14 cellular contexts compared by ENCODE assay signal in genomic region chr1:74199504-74199903, GRCh38. TPM values are rescaled to one million over a fixed set of nuclear protein-coding genes. Genes with fewer than 3 reads are reported as not detected.
DNase-seq lines count a peak whose midpoint lies in the region; ATAC-seq, FAIRE-seq and TF ChIP-seq lines count a peak whose summit lies in the region.
"Had no signal": no experiment of that assay in that cellular context is flagged by ENCODE, and none has a peak within 500 bp of the region (broad histone marks: within the 10 kb centered on the region; RNA-seq: fewer than 3 reads in every experiment).

No MANE protein-coding gene starts in this region.

- H3K4me3 ChIP-seq in GM12878 (peak overlapping the region; percentile 82; the same call in 1 of the 2 replicates), neutrophil (ENCODE audit: low read depth in 1 of 2, low read length in 1 of 2) (peak overlapping the region; percentile 24 to 75)

- H3K9me3 ChIP-seq in GM12878 (replicated peaks; ENCODE audit: control insufficient read depth, insufficient read depth, low read length): no peaks in the 10 kb centered on the region
- H3K9me3 ChIP-seq in neutrophil: no peaks in the 10 kb centered on the region
- H3K9me3 ChIP-seq: colonic mucosa, gastrocnemius medialis, left lung had no signal

- peaks cover 11% of the 10 kb centered on the region for H3K36me3 Mint-ChIP-seq in activated CD4-positive, alpha-beta T cell treated with anti-CD3 and anti-CD28 coated beads, Interleukin-2, amount 10 ng/mL, durations not matched to agents 7 days and 5 days (ENCODE audit: low read depth)

- H3K9me3 Mint-ChIP-seq in activated CD4-positive, alpha-beta T cell treated with anti-CD3 and anti-CD28 coated beads, Interleukin-2, amount 10 ng/mL, durations not matched to agents 7 days and 5 days: no peaks in the 10 kb centered on the region

- H3K4me2 ChIP-seq in GM12878 (ENCODE audit: control insufficient read depth, insufficient read depth): peak overlapping the region; percentile 80; the same call in 1 of the 2 replicates

- TF ChIP-seq POLR2A in GM12878 (IDR thresholded peaks at IDR 0.05; ENCODE audit: low read depth, low read length): no peak

- TF ChIP-seq RAD21 in GM12878 (IDR thresholded peaks at IDR 0.05; ENCODE audit: insufficient read depth, low read depth, low read length): no peak

- no peak overlapping the region for H3K9ac ChIP-seq in GM12878 (ENCODE audit: control insufficient read depth, insufficient read depth, low read length)

- peak overlapping the region; percentile 97 for H3K4me3 Mint-ChIP-seq in activated CD4-positive, alpha-beta T cell treated with anti-CD3 and anti-CD28 coated beads, Interleukin-2, amount 10 ng/mL, durations not matched to agents 7 days and 5 days

- POLR2A ChIA-PET in activated CD4-positive, alpha-beta T cell treated with anti-CD3 and anti-CD28 coated beads, Interleukin-2, amount 10 ng/mL, durations not matched to agents 7 days and 5 days (lab: Charles Lee): no interaction called here
- POLR2A ChIA-PET in GM12878 (lab: Charles Lee): interaction anchor here (0.6 kb wide), 1 partner anchor 13 kb away, joined by 3 read pairs; no protein-coding TSS in a partner anchor

- WGBS in GM12878 (ENCODE audit: insufficient coverage, insufficient replicate concordance, low lambda C conversion rate, missing lambda C conversion rate): 80% methylated on average over 5 of the region's 5 CpGs

- CTCF ChIA-PET in activated CD4-positive, alpha-beta T cell treated with anti-CD3 and anti-CD28 coated beads, Interleukin-2, amount 10 ng/mL, durations not matched to agents 7 days and 5 days (lab: Charles Lee): no interaction called here
- CTCF ChIA-PET in GM12878 (lab: Yijun Ruan, JAX): interaction anchor here (1.0 kb wide), 1 partner anchor 269 kb away, joined by 3 read pairs; no protein-coding TSS in a partner anchor

- no peaks in the 10 kb centered on the region for H3K36me3 ChIP-seq in GM12878 (ENCODE audit: control insufficient read depth in 2 of 2, insufficient read depth in 2 of 2, low read length in 1 of 2)
- H3K36me3 ChIP-seq in neutrophil: peaks cover 31% of the 10 kb centered on the region
- H3K36me3 ChIP-seq: colonic mucosa had no signal

- FAIRE-seq in GM12878 (lab: Jason Lieb, UNC): no peak

- no peak overlapping the region for H3K27ac ChIP-seq in GM12878 (ENCODE audit: control insufficient read depth, insufficient read depth)
- peak overlapping the region; percentile 88 for H3K27ac ChIP-seq in neutrophil
- H3K27ac ChIP-seq: colonic mucosa had no signal

- intact Hi-C loops in GM12878 (cut with micrococcal nuclease; ENCODE audit: unreplicated experiment): loop anchor here (5.0 to 10.0 kb wide), 2 partner anchors 493 to 535 kb away; partner anchors contain the start of genes CRYZ and TYW3

- no peak for DNase-seq in activated CD4-positive, alpha-beta T cell treated with anti-CD3 and anti-CD28 coated beads, Interleukin-2, amount 10 ng/mL, durations not matched to agents 7 days and 5 days
- DNase-seq in activated CD4-positive, alpha-beta T cell treated with anti-CD3 and anti-CD28 coated beads for 48 hours: no peak
- DNase-seq in MV-4-11 (lab: John Stamatoyannopoulos, UW) (peak; percentile 54), GM12878 (ENCODE audit: low read depth, low spot score) (no peak), NCI-H774 (lab: John Stamatoyannopoulos, UW) (no peak), NCI-H1417 treated with DMSO at 0.1 percent for 48 hours (lab: John Stamatoyannopoulos, UW) (no peak)
- DNase-seq: colonic mucosa, gastrocnemius medialis, HCEC 1CT, left lung, NCI-H446 had no signal

- H3K79me2 ChIP-seq in GM12878 (ENCODE audit: control insufficient read depth, insufficient read depth, low read length): no peaks in the 10 kb centered on the region

- H3K4me1 Mint-ChIP-seq in activated CD4-positive, alpha-beta T cell treated with anti-CD3 and anti-CD28 coated beads, Interleukin-2, amount 10 ng/mL, durations not matched to agents 7 days and 5 days: peaks cover 27% of the 10 kb centered on the region

- H4K20me1 ChIP-seq in GM12878 (ENCODE audit: control insufficient read depth, insufficient read depth): no peaks in the 10 kb centered on the region

- H3K27ac Mint-ChIP-seq in activated CD4-positive, alpha-beta T cell treated with anti-CD3 and anti-CD28 coated beads, Interleukin-2, amount 10 ng/mL, durations not matched to agents 7 days and 5 days: peak overlapping the region; percentile 98

- H3K27me3 ChIP-seq in GM12878 (replicated peaks in 1 of 2; ENCODE audit: control insufficient read depth in 2 of 2, insufficient read depth in 2 of 2, low read length in 1 of 2): no peaks in the 10 kb centered on the region
- peaks cover 12% of the 10 kb centered on the region for H3K27me3 ChIP-seq in neutrophil
- H3K27me3 ChIP-seq: colonic mucosa, gastrocnemius medialis, left lung had no signal

- no peak for TF ChIP-seq EP300 in GM12878 (IDR thresholded peaks at IDR 0.05; ENCODE audit: borderline replicate concordance in 1 of 2, control insufficient read depth in 1 of 2, low read depth in 2 of 2, low read length in 2 of 2)

- TF ChIP-seq CTCF in GM12878 (IDR thresholded peaks at IDR 0.05 in 2 of 3, conservative IDR thresholded peaks at IDR 0.05 in 1 of 3; ENCODE audit: control insufficient read depth in 2 of 3, extremely low read depth in 1 of 3, insufficient read depth in 1 of 3, low read depth in 3 of 3, low read length in 3 of 3) (no peak), neutrophil (IDR thresholded peaks at IDR 0.05) (no peak)

- no peak for ATAC-seq in GM12878
- ATAC-seq in GM21737 (IDR thresholded peaks at IDR 0.05; ENCODE audit: unreplicated experiment): no peak
- ATAC-seq: gastrocnemius medialis, left lung had no signal

- in situ Hi-C loops in GM12878 (cut with MboI): loop anchor here (5.0 kb wide), 1 partner anchor 533 kb away; the partner anchor contains the start of genes CRYZ and TYW3

- peaks cover 1% of the 10 kb centered on the region for H3K27me3 Mint-ChIP-seq in activated CD4-positive, alpha-beta T cell treated with anti-CD3 and anti-CD28 coated beads, Interleukin-2, amount 10 ng/mL, durations not matched to agents 7 days and 5 days

- RAD21 ChIA-PET in GM12878 (lab: Charles Lee; ENCODE audit: unreplicated experiment): interaction anchor here (1.0 kb wide), 1 partner anchor 360 kb away, joined by 3 read pairs; no protein-coding TSS in a partner anchor

- H2AFZ ChIP-seq in GM12878 (ENCODE audit: control insufficient read depth, low read depth, low read length): peak overlapping the region; percentile 26

- SMC1A ChIA-PET in GM12878 (lab: Charles Lee; ENCODE audit: uncharacterized antibody, unreplicated experiment): no interaction called here

- H3K4me1 ChIP-seq in GM12878 (ENCODE audit: control insufficient read depth, insufficient read depth, low read length) (0 out of 2 replicates have a peak, but pooled peaks cover 5% of the 10 kb centered on the region), neutrophil (ENCODE audit: control insufficient read depth in 1 of 2, insufficient read depth in 1 of 2, low read depth in 1 of 2, low read length in 1 of 2) (peaks cover 22 to 24% of the 10 kb centered on the region in 2 experiments)

- BruUV-seq in GM12878 (replicated peaks; lab: Mats Ljungman, UMichigan): no TSS peak

RNA-seq across cellular contexts. Expression of gene FPGT, which starts 1.5 kb away (rescaled TPM):
- total RNA-seq in activated CD4-positive, alpha-beta T cell treated with anti-CD3 and anti-CD28 coated beads, Interleukin-2, amount 10 ng/mL, durations not matched to agents 7 days and 5 days: 10 to 100 TPM in 1 of 2 experiments, 1 to 10 TPM in 1; 8.3 to 11.1 TPM
- total RNA-seq in GM12878 (2013; cell fraction: nucleolus; rRNA removed): 48.6 and 50.3 TPM in 2 replicates
- total RNA-seq in GM12878 (2014; rRNA removed): 8.2 and 11.5 TPM in 2 replicates
- 10.5 and 11.2 TPM in 2 replicates for total RNA-seq in GM12878 (2014; rRNA removed; fragmentation: Illumina TruSeq; extraction: Trizol)
- total RNA-seq in GM12878 (2021): 9.3 and 10.7 TPM in 2 replicates
- polyA plus RNA-seq in GM12878 (2011; ENCODE audit: low read depth): 6.4 TPM
- polyA plus RNA-seq in GM12878 (2011; rRNA removed): 15.4 and 26.2 TPM in 2 replicates
- polyA plus RNA-seq in GM12878 (2011; cell fraction: cytosol; rRNA removed): 4.2 and 4.8 TPM in 2 replicates
- 7.4 and 8.1 TPM in 2 replicates for polyA plus RNA-seq in GM12878 (2011; cell fraction: nucleus; rRNA removed)
- 4.8 and 5.8 TPM in 2 replicates for polyA plus RNA-seq in GM12878 (2012)
- 12.6 and 14.9 TPM in 2 replicates for polyA plus RNA-seq in GM12878 (2014; fragmentation: Illumina TruSeq; extraction: Trizol)
- polyA plus RNA-seq in GM12878 (2014; fragmentation: Nextera tagmentation; extraction: Ambion mirVana): 10 to 100 TPM in 1 of 2 experiments, 1 to 10 TPM in 1; 7.8 to 11.9 TPM
- 4.1 and 8.6 TPM in 2 replicates for polyA plus RNA-seq in GM12878 (2014; rRNA removed)
- 10 to 100 TPM; 14.3 to 14.9 TPM for polyA plus RNA-seq in GM12878 (2016; fragmentation: Nextera tagmentation; extraction: Ambion mirVana)
- 7.0 and 8.7 TPM in 2 replicates for polyA minus RNA-seq in GM12878 (2011; rRNA and poly(A)+ RNA removed)
- 3.1 and 4.3 TPM in 2 replicates for polyA minus RNA-seq in GM12878 (2011; cell fraction: cytosol; rRNA and poly(A)+ RNA removed)
- 13.0 and 15.6 TPM in 2 replicates for polyA minus RNA-seq in GM12878 (2011; cell fraction: nucleus; rRNA and poly(A)+ RNA removed)

RNA-seq across cellular contexts. Expression of gene LRRIQ3, which starts 1.5 kb away (rescaled TPM):
- total RNA-seq in activated CD4-positive, alpha-beta T cell treated with anti-CD3 and anti-CD28 coated beads, Interleukin-2, amount 10 ng/mL, durations not matched to agents 7 days and 5 days: 1 to 10 TPM; 1.3 to 1.5 TPM
- total RNA-seq in GM12878 (2013; cell fraction: nucleolus; rRNA removed): 5.0 and 5.1 TPM in 2 replicates
- total RNA-seq in GM12878 (2014; rRNA removed) (1.1 and 2.2 TPM in 2 replicates), GM12878 (2014; rRNA removed; fragmentation: Illumina TruSeq; extraction: Trizol) (2.7 and 3.3 TPM in 2 replicates), GM12878 (2021) (1.6 and 1.9 TPM in 2 replicates)
- polyA plus RNA-seq in GM12878 (2011; ENCODE audit: low read depth): 1.1 TPM
- polyA plus RNA-seq in GM12878 (2011; rRNA removed) (2.6 and 5.2 TPM in 2 replicates), GM12878 (2014; fragmentation: Illumina TruSeq; extraction: Trizol) (2.3 and 2.8 TPM in 2 replicates), GM12878 (2014; fragmentation: Nextera tagmentation; extraction: Ambion mirVana) (1 to 10 TPM; 3.4 to 4.7 TPM), GM12878 (2014; rRNA removed) (0.82 and 1.6 TPM in 2 replicates), GM12878 (2016; fragmentation: Nextera tagmentation; extraction: Ambion mirVana) (1 to 10 TPM; 4.4 to 5.1 TPM)
- 0.51 and 0.65 TPM in 2 replicates for polyA plus RNA-seq in GM12878 (2011; cell fraction: cytosol; rRNA removed)
- polyA plus RNA-seq in GM12878 (2011; cell fraction: nucleus; rRNA removed): 1.2 and 1.8 TPM in 2 replicates
- polyA plus RNA-seq in GM12878 (2012): 1.2 and 2.2 TPM in 2 replicates
- 0.77 and 1.5 TPM in 2 replicates for polyA minus RNA-seq in GM12878 (2011; rRNA and poly(A)+ RNA removed)
- polyA minus RNA-seq in GM12878 (2011; cell fraction: cytosol; rRNA and poly(A)+ RNA removed): 1.2 TPM in 1 of 2 replicates, not detected in the other
- polyA minus RNA-seq in GM12878 (2011; cell fraction: nucleus; rRNA and poly(A)+ RNA removed): 1.9 and 2.8 TPM in 2 replicates

RNA-seq across cellular contexts. Expression of gene TNNI3K, which starts 35.7 kb away (rescaled TPM):
- total RNA-seq in activated CD4-positive, alpha-beta T cell treated with anti-CD3 and anti-CD28 coated beads, Interleukin-2, amount 10 ng/mL, durations not matched to agents 7 days and 5 days: under 1 TPM in 1 of 2 experiments, not detected in 1; 0.40 TPM
- total RNA-seq in GM12878 (2013; cell fraction: nucleolus; rRNA removed): 2.7 and 8.4 TPM in 2 replicates
- not detected in 2 replicates for total RNA-seq in GM12878 (2014; rRNA removed)
- not detected in 2 replicates for total RNA-seq in GM12878 (2014; rRNA removed; fragmentation: Illumina TruSeq; extraction: Trizol)
- not detected in 2 replicates for total RNA-seq in GM12878 (2021)
- 0.62 TPM for polyA plus RNA-seq in GM12878 (2011; ENCODE audit: low read depth)
- polyA plus RNA-seq in GM12878 (2011; rRNA removed): 1.6 and 2.6 TPM in 2 replicates
- polyA plus RNA-seq in GM12878 (2011; cell fraction: cytosol; rRNA removed): 1.3 and 1.4 TPM in 2 replicates
- polyA plus RNA-seq in GM12878 (2011; cell fraction: nucleus; rRNA removed): 2.9 and 4.0 TPM in 2 replicates
- 0.31 and 0.72 TPM in 2 replicates for polyA plus RNA-seq in GM12878 (2012)
- 0.29 and 0.71 TPM in 2 replicates for polyA plus RNA-seq in GM12878 (2014; fragmentation: Illumina TruSeq; extraction: Trizol)
- under 1 TPM; 0.14 to 0.27 TPM for polyA plus RNA-seq in GM12878 (2014; fragmentation: Nextera tagmentation; extraction: Ambion mirVana)
- polyA plus RNA-seq in GM12878 (2014; rRNA removed): 0.68 TPM in 1 of 2 replicates, not detected in the other
- polyA plus RNA-seq in GM12878 (2016; fragmentation: Nextera tagmentation; extraction: Ambion mirVana): under 1 TPM in 1 of 2 experiments, not detected in 1; 0.59 TPM
- 0.80 and 1.4 TPM in 2 replicates for polyA minus RNA-seq in GM12878 (2011; rRNA and poly(A)+ RNA removed)
- polyA minus RNA-seq in GM12878 (2011; cell fraction: cytosol; rRNA and poly(A)+ RNA removed): not detected in 2 replicates
- polyA minus RNA-seq in GM12878 (2011; cell fraction: nucleus; rRNA and poly(A)+ RNA removed): 2.1 and 2.7 TPM in 2 replicates
- total RNA-seq: T-helper 1 cell treated with Interleukin-12 subunit alpha and Interleukin-12 subunit beta and Interleukin-4 antibody, amounts not matched to agents 30 ng/mL and 1 ng/mL, for 36 hours had no signal
